1 cellular context compared by ENCODE assay signal in genomic region chr19:12737666-12738351, GRCh38.
TF ChIP-seq lines count a peak whose summit lies in the region.

No MANE protein-coding gene starts in this region.

TF ChIP-seq in SK-N-SH, 30 proteins besides CTCF, POLR2A, EP300 and RAD21 (continued from another document):
- TF ChIP-seq REST (IDR thresholded peaks at IDR 0.05; ENCODE audit: low read depth, low read length) (no peak), TAF1 (IDR thresholded peaks at IDR 0.05; ENCODE audit: borderline replicate concordance, low read depth, low read length) (no peak), NRF1 (IDR thresholded peaks at IDR 0.05; ENCODE audit: low read depth, low read length) (no peak), MEF2A (IDR thresholded peaks at IDR 0.05; ENCODE audit: borderline replicate concordance, low read depth) (no peak), YY1 (IDR thresholded peaks at IDR 0.05; ENCODE audit: low read depth) (no peak), IRF3 (IDR thresholded peaks at IDR 0.05; ENCODE audit: low read depth, low read length) (no peak), JUND (IDR thresholded peaks at IDR 0.05) (no peak), PBX3 (IDR thresholded peaks at IDR 0.05) (no peak), MXI1 (IDR thresholded peaks at IDR 0.05; ENCODE audit: low read depth, low read length) (no peak), TCF12 (IDR thresholded peaks at IDR 0.05) (no peak), FOXJ3 (CRISPR knock-in tag; IDR thresholded peaks at IDR 0.05) (no peak), ZBTB33 (IDR thresholded peaks at IDR 0.05; ENCODE audit: borderline replicate concordance, low read depth) (no peak)
